In the genomic region with DNA sequence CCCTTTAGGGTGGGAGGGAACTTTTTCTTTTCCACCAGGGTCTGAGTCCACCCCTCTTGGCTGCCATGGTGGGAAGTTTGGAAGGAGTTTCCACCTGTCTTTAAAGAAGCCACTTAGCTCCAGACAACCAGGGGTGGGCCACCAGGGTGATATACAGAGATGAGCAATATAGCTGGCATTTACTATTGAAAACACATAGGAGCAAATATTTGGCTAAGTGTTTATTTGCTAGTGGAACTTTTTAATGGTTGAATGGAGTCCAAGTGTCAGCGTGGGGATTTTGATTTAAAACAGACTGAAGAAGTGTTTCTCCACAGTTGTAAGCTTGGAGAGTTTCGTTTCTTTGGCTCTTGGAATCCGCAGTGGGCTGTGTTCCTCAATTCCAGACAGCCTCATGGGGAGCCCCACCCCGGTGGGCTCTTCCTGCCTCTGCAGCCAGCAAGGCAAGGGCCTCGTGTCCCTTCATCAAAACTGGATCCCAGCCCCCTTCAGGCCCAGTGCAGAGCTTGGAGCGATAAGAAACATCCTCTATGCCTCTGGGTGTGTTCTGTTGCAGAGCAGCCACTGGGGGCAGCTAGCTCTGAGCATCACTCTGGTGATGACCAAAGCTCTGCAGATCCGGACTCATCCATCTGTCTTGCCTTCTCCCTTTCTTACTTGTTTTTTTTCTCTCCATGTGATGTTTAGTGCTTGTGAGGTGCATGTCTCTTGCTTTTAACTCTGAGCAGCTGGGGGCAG, we compare ENCODE assay signal across 11 cellular contexts.
DNase-seq lines count a peak whose midpoint lies in the region; ATAC-seq and TF ChIP-seq lines count a peak whose summit lies in the region.
"Had no signal": no experiment of that assay in that cellular context is flagged by ENCODE, and none has a peak within 500 bp of the region (broad histone marks: within the 10 kb centered on the region; RNA-seq: fewer than 3 reads in every experiment).

No MANE protein-coding gene starts in this region.

- no peaks in the 10 kb centered on the region for H3K27me3 Mint-ChIP-seq in activated naive CD4-positive, alpha-beta T cell treated with anti-CD3 and anti-CD28 coated beads, Interleukin-2, amount 50 U/mL, for 24 hours
- H3K27me3 Mint-ChIP-seq in activated naive CD4-positive, alpha-beta T cell treated with anti-CD3 and anti-CD28 coated beads, Interleukin-2, amount 10 ng/mL, durations not matched to agents 7 days and 5 days, result no peaks in the 10 kb centered on the region
- no peaks in the 10 kb centered on the region for H3K27me3 Mint-ChIP-seq in stimulated activated naive CD8-positive, alpha-beta T cell treated with anti-CD3 and anti-CD28 coated beads, Interleukin-15, amount 100 ng/mL, for 72 hours

- TF ChIP-seq CTCF in epithelial cell of esophagus (IDR thresholded peaks at IDR 0.05; ENCODE audit: insufficient read depth, low read depth, low read length, missing control alignments), result peak; percentile 20

- H3K36me3 Mint-ChIP-seq in activated naive CD4-positive, alpha-beta T cell treated with anti-CD3 and anti-CD28 coated beads, Interleukin-2, amount 50 U/mL, for 24 hours, result no peaks in the 10 kb centered on the region
- H3K36me3 Mint-ChIP-seq in activated naive CD4-positive, alpha-beta T cell treated with anti-CD3 and anti-CD28 coated beads, Interleukin-2, amount 10 ng/mL, durations not matched to agents 7 days and 5 days, result no peaks in the 10 kb centered on the region
- H3K36me3 Mint-ChIP-seq: IgD-negative memory B cell, memory B cell had no signal

- H3K4me3 ChIP-seq in epithelial cell of esophagus (ENCODE audit: low read length), result no peak overlapping the region

- ATAC-seq in stimulated activated naive CD8-positive, alpha-beta T cell treated with anti-CD3 and anti-CD28 coated beads, Interleukin-15, amount 100 ng/mL, for 72 hours, result peak; percentile 78
- no peak for ATAC-seq in GM21360 (IDR thresholded peaks at IDR 0.05; ENCODE audit: unreplicated experiment)

- no peaks in the 10 kb centered on the region for H3K9me3 Mint-ChIP-seq in activated naive CD4-positive, alpha-beta T cell treated with anti-CD3 and anti-CD28 coated beads, Interleukin-2, amount 50 U/mL, for 24 hours
- H3K9me3 Mint-ChIP-seq in activated naive CD4-positive, alpha-beta T cell treated with anti-CD3 and anti-CD28 coated beads, Interleukin-2, amount 10 ng/mL, durations not matched to agents 7 days and 5 days, result no peaks in the 10 kb centered on the region
- H3K9me3 Mint-ChIP-seq in stimulated activated naive CD8-positive, alpha-beta T cell treated with anti-CD3 and anti-CD28 coated beads, Interleukin-15, amount 100 ng/mL, for 72 hours, result no peaks in the 10 kb centered on the region
- H3K9me3 Mint-ChIP-seq: IgD-negative memory B cell, memory B cell had no signal

- CTCF ChIA-PET in activated naive CD4-positive, alpha-beta T cell treated with anti-CD3 and anti-CD28 coated beads, Interleukin-2, amount 10 ng/mL, durations not matched to agents 7 days and 5 days (lab: Charles Lee), result interaction anchor here (0.9 to 1.7 kb wide), 3 partner anchors 9 to 27 kb away, joined by 3 to 7 read pairs (median 4); no protein-coding TSS in a partner anchor

- H3K4me3 Mint-ChIP-seq in activated naive CD4-positive, alpha-beta T cell treated with anti-CD3 and anti-CD28 coated beads, Interleukin-2, amount 50 U/mL, for 24 hours, result no peak overlapping the region
- no peak overlapping the region for H3K4me3 Mint-ChIP-seq in activated naive CD4-positive, alpha-beta T cell treated with anti-CD3 and anti-CD28 coated beads, Interleukin-2, amount 10 ng/mL, durations not matched to agents 7 days and 5 days
- no peak overlapping the region for H3K4me3 Mint-ChIP-seq in stimulated activated naive CD8-positive, alpha-beta T cell treated with anti-CD3 and anti-CD28 coated beads, Interleukin-15, amount 100 ng/mL, for 72 hours
- H3K4me3 Mint-ChIP-seq: IgD-negative memory B cell, memory B cell had no signal

- H3K4me1 Mint-ChIP-seq in activated naive CD4-positive, alpha-beta T cell treated with anti-CD3 and anti-CD28 coated beads, Interleukin-2, amount 50 U/mL, for 24 hours, result peaks cover 19% of the 10 kb centered on the region
- H3K4me1 Mint-ChIP-seq in activated naive CD4-positive, alpha-beta T cell treated with anti-CD3 and anti-CD28 coated beads, Interleukin-2, amount 10 ng/mL, durations not matched to agents 7 days and 5 days, result no peaks in the 10 kb centered on the region
- H3K4me1 Mint-ChIP-seq in stimulated activated naive CD8-positive, alpha-beta T cell treated with anti-CD3 and anti-CD28 coated beads, Interleukin-15, amount 100 ng/mL, for 72 hours, result peaks cover 15% of the 10 kb centered on the region
- H3K4me1 Mint-ChIP-seq: IgD-negative memory B cell, memory B cell had no signal

- DNase-seq in activated naive CD4-positive, alpha-beta T cell treated with anti-CD3 and anti-CD28 coated beads, Interleukin-2, amount 10 ng/mL, durations not matched to agents 7 days and 5 days, result no peak
- DNase-seq in NCI-H2227 treated with DMSO at 0.1 percent for 48 hours (lab: John Stamatoyannopoulos, UW), result peak; percentile 20
- peak; percentile 5 for DNase-seq in epithelial cell of esophagus (ENCODE audit: low read depth)
- DNase-seq in stimulated activated naive CD8-positive, alpha-beta T cell treated with anti-CD3 and anti-CD28 coated beads, Interleukin-15, amount 100 ng/mL, for 72 hours, result no peak
- DNase-seq in SHP77 treated with DMSO at 0.1 percent for 48 hours (lab: John Stamatoyannopoulos, UW), result no peak
- no peak for DNase-seq in NCI-H1417 (lab: John Stamatoyannopoulos, UW)
- DNase-seq: activated gamma-delta T cell had no signal

- peak overlapping the region; percentile 41 for H3K27ac Mint-ChIP-seq in activated naive CD4-positive, alpha-beta T cell treated with anti-CD3 and anti-CD28 coated beads, Interleukin-2, amount 50 U/mL, for 24 hours
- H3K27ac Mint-ChIP-seq in activated naive CD4-positive, alpha-beta T cell treated with anti-CD3 and anti-CD28 coated beads, Interleukin-2, amount 10 ng/mL, durations not matched to agents 7 days and 5 days, result no peak overlapping the region
- no peak overlapping the region for H3K27ac Mint-ChIP-seq in stimulated activated naive CD8-positive, alpha-beta T cell treated with anti-CD3 and anti-CD28 coated beads, Interleukin-15, amount 100 ng/mL, for 72 hours
- H3K27ac Mint-ChIP-seq: IgD-negative memory B cell, memory B cell had no signal

Comparison
In these comparisons a context has a peak if more than half of its experiments do, and no peak if none do; other contexts are left out.
1. DNase-seq: peak in NCI-H2227 treated with DMSO at 0.1 percent for 48 hours (single experiment) and epithelial cell of esophagus (single experiment); none in activated naive CD4-positive, alpha-beta T cell treated with anti-CD3 and anti-CD28 coated beads, Interleukin-2, amount 10 ng/mL, durations not matched to agents 7 days and 5 days (single experiment), stimulated activated naive CD8-positive, alpha-beta T cell treated with anti-CD3 and anti-CD28 coated beads, Interleukin-15, amount 100 ng/mL, for 72 hours (0 of 2), SHP77 treated with DMSO at 0.1 percent for 48 hours (single experiment) and NCI-H1417 (0 of 3).